17 cellular contexts compared by ENCODE assay signal in the genomic region with DNA sequence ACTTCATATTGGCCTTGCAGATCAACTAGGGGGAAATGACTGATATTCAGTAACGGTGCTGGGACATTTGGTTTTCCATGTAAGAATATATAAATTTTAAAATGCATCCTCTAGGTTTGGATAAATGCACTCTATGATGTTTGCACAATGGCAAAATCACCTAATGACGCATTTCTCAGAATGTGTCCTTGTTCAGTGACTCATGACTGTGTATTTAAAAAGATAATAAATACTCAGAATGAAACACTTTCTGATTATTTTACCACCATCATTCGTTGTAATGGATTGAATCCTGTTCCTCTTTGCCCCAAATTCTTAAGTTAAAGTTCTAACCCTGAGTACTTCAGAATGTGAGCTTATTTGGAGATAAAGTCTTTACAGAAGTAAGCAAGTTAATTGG. TPM values are rescaled to one million over a fixed set of nuclear protein-coding genes. Genes with fewer than 3 reads are reported as not detected.
DNase-seq lines count a peak whose midpoint lies in the region; ATAC-seq lines count a peak whose summit lies in the region.
"Had no signal": no experiment of that assay in that cellular context is flagged by ENCODE, and none has a peak within 500 bp of the region (broad histone marks: within the 10 kb centered on the region; RNA-seq: fewer than 3 reads in every experiment).

No MANE protein-coding gene starts in this region.

- no peaks in the 10 kb centered on the region for H3K27me3 Mint-ChIP-seq in activated naive CD4-positive, alpha-beta T cell treated with anti-CD3 and anti-CD28 coated beads, Interleukin-2, amount 50 U/mL, for 24 hours
- no peaks in the 10 kb centered on the region for H3K27me3 Mint-ChIP-seq in T-helper 17 cell
- H3K27me3 Mint-ChIP-seq in central memory CD8-positive, alpha-beta T cell, result no peaks in the 10 kb centered on the region
- H3K27me3 Mint-ChIP-seq in stimulated activated memory B cell treated with anti-CD40 and anti-IgM and Interleukin-4, amounts not matched to agents 10 μg/mL and 1 μg/mL and 100 μg/mL, for 72 hours, result peaks cover 24% of the 10 kb centered on the region

- ATAC-seq in T-helper 17 cell (no peak), HG02840 (IDR thresholded peaks at IDR 0.05; ENCODE audit: low FRiP score, unreplicated experiment) (no peak)
- no peak for ATAC-seq in central memory CD8-positive, alpha-beta T cell (replicated peaks; ENCODE audit: extremely low read depth, poor library complexity, severe bottlenecking)
- no peak for ATAC-seq in stimulated activated memory B cell treated with anti-CD40 and anti-IgM and Interleukin-4, amounts not matched to agents 10 μg/mL and 1 μg/mL and 100 μg/mL, for 72 hours
- ATAC-seq: gastrocnemius medialis, GM23338 had no signal

- no peaks in the 10 kb centered on the region for H3K9me3 ChIP-seq in T-helper 17 cell (ENCODE audit: control insufficient read depth, low read length, poor library complexity, severe bottlenecking)
- H3K9me3 ChIP-seq: gastrocnemius medialis, right atrium auricular region, vagina had no signal

- no peak for DNase-seq in activated naive CD4-positive, alpha-beta T cell (lab: John Stamatoyannopoulos, UW)
- no peak for DNase-seq in T-helper 17 cell
- DNase-seq in central memory CD8-positive, alpha-beta T cell (ENCODE audit: low spot score in 2 of 2), result no peak
- no peak for DNase-seq in SHP77 treated with DMSO at 0.1 percent for 48 hours (lab: John Stamatoyannopoulos, UW)
- no peak for DNase-seq in activated CD4-positive, CD25-positive, alpha-beta regulatory T cell (lab: John Stamatoyannopoulos, UW)
- DNase-seq: activated CD4-positive, alpha-beta T cell treated with anti-CD3 and anti-CD28 coated beads for 4 hours; dermis blood vessel endothelial cell; gastrocnemius medialis; stimulated activated CD4-positive, alpha-beta T cell treated with anti-CD3 and anti-CD28 coated beads, Interleukin-2, amount 100 ng/mL, for 24 hours had no signal

- no peaks in the 10 kb centered on the region for H3K9me3 Mint-ChIP-seq in activated naive CD4-positive, alpha-beta T cell treated with anti-CD3 and anti-CD28 coated beads, Interleukin-2, amount 50 U/mL, for 24 hours
- H3K9me3 Mint-ChIP-seq in central memory CD8-positive, alpha-beta T cell, result no peaks in the 10 kb centered on the region
- H3K9me3 Mint-ChIP-seq in stimulated activated memory B cell treated with anti-CD40 and anti-IgM and Interleukin-4, amounts not matched to agents 10 μg/mL and 1 μg/mL and 100 μg/mL, for 72 hours, result no peaks in the 10 kb centered on the region
- H3K9me3 Mint-ChIP-seq: activated naive CD4-positive, alpha-beta T cell treated with anti-CD3 and anti-CD28 coated beads, Interleukin-2, amount 10 ng/mL, durations not matched to agents 7 days and 5 days; GM23338 had no signal

- H3K4me1 Mint-ChIP-seq in activated naive CD4-positive, alpha-beta T cell treated with anti-CD3 and anti-CD28 coated beads, Interleukin-2, amount 50 U/mL, for 24 hours, result peaks cover 30% of the 10 kb centered on the region
- H3K4me1 Mint-ChIP-seq in T-helper 17 cell, result peaks cover 19% of the 10 kb centered on the region
- H3K4me1 Mint-ChIP-seq in central memory CD8-positive, alpha-beta T cell, result peaks cover 46% of the 10 kb centered on the region
- peaks cover 39% of the 10 kb centered on the region for H3K4me1 Mint-ChIP-seq in stimulated activated memory B cell treated with anti-CD40 and anti-IgM and Interleukin-4, amounts not matched to agents 10 μg/mL and 1 μg/mL and 100 μg/mL, for 72 hours

- H3K36me3 Mint-ChIP-seq in activated naive CD4-positive, alpha-beta T cell treated with anti-CD3 and anti-CD28 coated beads, Interleukin-2, amount 50 U/mL, for 24 hours, result no peaks in the 10 kb centered on the region
- no peaks in the 10 kb centered on the region for H3K36me3 Mint-ChIP-seq in T-helper 17 cell (ENCODE audit: low read depth)
- no peaks in the 10 kb centered on the region for H3K36me3 Mint-ChIP-seq in central memory CD8-positive, alpha-beta T cell (ENCODE audit: insufficient read depth)
- H3K36me3 Mint-ChIP-seq in stimulated activated memory B cell treated with anti-CD40 and anti-IgM and Interleukin-4, amounts not matched to agents 10 μg/mL and 1 μg/mL and 100 μg/mL, for 72 hours, result no peaks in the 10 kb centered on the region
- H3K36me3 Mint-ChIP-seq: activated naive CD4-positive, alpha-beta T cell treated with anti-CD3 and anti-CD28 coated beads, Interleukin-2, amount 10 ng/mL, durations not matched to agents 7 days and 5 days had no signal

- H3K27ac Mint-ChIP-seq in activated naive CD4-positive, alpha-beta T cell treated with anti-CD3 and anti-CD28 coated beads, Interleukin-2, amount 50 U/mL, for 24 hours, result peak overlapping the region; percentile 68
- H3K27ac Mint-ChIP-seq in T-helper 17 cell, result peak overlapping the region; percentile 32
- peak overlapping the region; percentile 92 for H3K27ac Mint-ChIP-seq in central memory CD8-positive, alpha-beta T cell (ENCODE audit: low read depth)
- peak overlapping the region; percentile 76 for H3K27ac Mint-ChIP-seq in stimulated activated memory B cell treated with anti-CD40 and anti-IgM and Interleukin-4, amounts not matched to agents 10 μg/mL and 1 μg/mL and 100 μg/mL, for 72 hours
- H3K27ac Mint-ChIP-seq: activated naive CD4-positive, alpha-beta T cell treated with anti-CD3 and anti-CD28 coated beads, Interleukin-2, amount 10 ng/mL, durations not matched to agents 7 days and 5 days; GM23338 had no signal

- no peak overlapping the region for H3K4me3 Mint-ChIP-seq in activated naive CD4-positive, alpha-beta T cell treated with anti-CD3 and anti-CD28 coated beads, Interleukin-2, amount 50 U/mL, for 24 hours
- H3K4me3 Mint-ChIP-seq in T-helper 17 cell, result no peak overlapping the region
- no peak overlapping the region for H3K4me3 Mint-ChIP-seq in central memory CD8-positive, alpha-beta T cell
- no peak overlapping the region for H3K4me3 Mint-ChIP-seq in stimulated activated memory B cell treated with anti-CD40 and anti-IgM and Interleukin-4, amounts not matched to agents 10 μg/mL and 1 μg/mL and 100 μg/mL, for 72 hours
- H3K4me3 Mint-ChIP-seq: activated naive CD4-positive, alpha-beta T cell treated with anti-CD3 and anti-CD28 coated beads, Interleukin-2, amount 10 ng/mL, durations not matched to agents 7 days and 5 days; GM23338 had no signal

RNA-seq across cellular contexts. Expression of gene ADGRG1, which starts 17.2 kb away (rescaled TPM):
- total RNA-seq in T-helper 17 cell, result 1 to 10 TPM in 1 of 2 donors, under 1 TPM in 1; 0.65 to 1.3 TPM

RNA-seq across cellular contexts. Expression of gene ADGRG3, which starts 56.9 kb away (rescaled TPM):
- total RNA-seq in T-helper 17 cell, result under 1 TPM; 0.75 to 0.99 TPM
- total RNA-seq: GM23338, myocyte had no signal

Comparison
In these comparisons a context has a peak if more than half of its experiments do, and no peak if none do; other contexts are left out.
1. H3K27ac Mint-ChIP-seq: peak in every context shown above with its lines; median percentile 92 in central memory CD8-positive, alpha-beta T cell; 76 in stimulated activated memory B cell treated with anti-CD40 and anti-IgM and Interleukin-4, amounts not matched to agents 10 μg/mL and 1 μg/mL and 100 μg/mL, for 72 hours; 68 in activated naive CD4-positive, alpha-beta T cell treated with anti-CD3 and anti-CD28 coated beads, Interleukin-2, amount 50 U/mL, for 24 hours; 32 in T-helper 17 cell.